ENCODE assay signal across 8 cellular contexts in the genomic region with DNA sequence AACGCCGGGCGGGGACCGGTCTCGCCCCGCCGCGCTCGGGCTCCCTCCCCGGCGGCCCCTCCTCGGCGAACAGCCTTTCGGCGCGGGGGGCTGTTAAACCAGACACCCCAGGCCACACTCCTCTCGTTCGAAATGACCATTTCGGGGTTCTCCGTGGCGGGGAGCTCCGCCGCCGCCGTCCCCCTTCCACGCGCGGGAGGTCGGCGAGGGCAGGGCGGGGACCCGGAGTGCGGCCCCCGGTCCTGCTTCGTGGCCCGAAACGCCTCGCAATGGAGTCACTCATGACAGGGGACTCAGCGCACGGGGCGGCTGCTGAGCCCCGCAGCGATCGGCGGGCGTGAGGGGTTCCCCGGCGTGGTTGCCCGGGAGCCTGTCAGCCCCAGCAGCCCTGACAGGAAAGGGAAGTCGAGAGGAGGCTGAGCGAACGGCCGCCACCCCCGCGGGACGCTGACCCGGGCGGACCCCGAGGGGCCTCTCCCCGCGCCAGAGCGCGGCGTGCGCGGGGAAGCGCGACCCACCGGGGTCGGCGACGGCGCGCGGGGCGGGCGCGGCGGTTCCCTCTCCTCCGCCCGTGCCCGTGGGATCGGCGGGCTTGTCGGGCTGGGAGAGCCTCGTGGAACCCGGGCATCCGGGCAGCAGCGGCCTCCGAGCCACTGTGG. TPM values are rescaled to one million over a fixed set of nuclear protein-coding genes. Genes with fewer than 3 reads are reported as not detected.
A peak's percentile ranks its signal among the peaks of the same experiment; 100 is the strongest.
DNase-seq lines count a peak whose midpoint lies in the region; ATAC-seq and TF ChIP-seq lines count a peak whose summit lies in the region.

No MANE protein-coding gene starts in this region.

- no peak overlapping the region for H2BK120ac ChIP-seq in mesendoderm (ENCODE audit: low read depth, low read length)

- H2BK15ac ChIP-seq in mesendoderm (replicated peaks; ENCODE audit: low read depth) = no peak overlapping the region

- H4K20me1 ChIP-seq in DND-41 (ENCODE audit: insufficient read depth, low read length) = peaks cover 5% of the 10 kb centered on the region; the same call in 1 of the 2 replicates

- no peak for TF ChIP-seq CTCF in DND-41 (IDR thresholded peaks at IDR 0.05; ENCODE audit: borderline replicate concordance, extremely low read depth, low read length, poor library complexity, severe bottlenecking)
- TF ChIP-seq CTCF in colonic mucosa (IDR thresholded peaks at IDR 0.05) = no peak

- H3K4me2 ChIP-seq in DND-41 (ENCODE audit: insufficient read depth, low read length) = peak overlapping the region; percentile 94
- peak overlapping the region; percentile 71 for H3K4me2 ChIP-seq in mesendoderm (ENCODE audit: low read length)

- DNase-seq in DND-41 (peak; percentile 54), HT-29 (ENCODE audit: low spot score) (peak; percentile 42), UCSD-AML1 (lab: John Stamatoyannopoulos, UW; ENCODE audit: unreplicated experiment) (peak; percentile 53), colonic mucosa (no peak), mesendoderm (no peak)
- DNase-seq in effector CD8-positive, alpha-beta T cell (lab: John Stamatoyannopoulos, UW) = no peak

- no peak overlapping the region for H3K23ac ChIP-seq in mesendoderm (ENCODE audit: low read length)

- H3K9me3 ChIP-seq in DND-41 (ENCODE audit: insufficient read depth, low read length, severe bottlenecking) (no peaks in the 10 kb centered on the region), colonic mucosa (no peaks in the 10 kb centered on the region), stomach smooth muscle (ENCODE audit: control insufficient read depth in 2 of 2, low read length in 2 of 2) (no peaks in the 10 kb centered on the region)

- H3K4me3 ChIP-seq in DND-41 (ENCODE audit: low read depth in 1 of 2, low read length in 2 of 2) (peak overlapping the region; percentile 60 to 77), colonic mucosa (peak overlapping the region; percentile 78), mesendoderm (ENCODE audit: low read length) (peak overlapping the region; percentile 13), stomach smooth muscle (ENCODE audit: low read length in 2 of 2) (peak overlapping the region; percentile 67 to 81)

- H3K27ac ChIP-seq in DND-41 (ENCODE audit: low read length) (peak overlapping the region; percentile 55), colonic mucosa (peak overlapping the region; percentile 82), mesendoderm (ENCODE audit: low read depth, low read length) (no peak overlapping the region), stomach smooth muscle (ENCODE audit: low read length) (no peak overlapping the region)

- H4K8ac ChIP-seq in mesendoderm (ENCODE audit: low read depth, low read length) = no peak overlapping the region

- H3K9ac ChIP-seq in DND-41 (ENCODE audit: low read depth, low read length) (peak overlapping the region; percentile 86), colonic mucosa (ENCODE audit: low read depth in 2 of 2, low read length in 2 of 2) (peak overlapping the region; percentile 79 to 94), mesendoderm (ENCODE audit: low read length) (peak overlapping the region; percentile 60), stomach smooth muscle (ENCODE audit: low read length in 2 of 2) (peak overlapping the region; percentile 55 to 58)

- H3K4ac ChIP-seq in mesendoderm (ENCODE audit: low read depth, low read length) = no peak overlapping the region

- H2AFZ ChIP-seq in DND-41 (ENCODE audit: low read depth, low read length) = peak overlapping the region; percentile 90

- intact Hi-C loops in colonic mucosa (cut with DNase I) = loop anchor here (2.0 kb wide), 1 partner anchor 130 kb away; no protein-coding TSS in a partner anchor

- H3K79me2 ChIP-seq in DND-41 (ENCODE audit: insufficient read depth, low read length) (no peaks in the 10 kb centered on the region; the same call in 1 of the 2 replicates), mesendoderm (ENCODE audit: control insufficient read depth, insufficient read depth, low read length) (no peaks in the 10 kb centered on the region)

- H4K5ac ChIP-seq in mesendoderm (ENCODE audit: low read length) = no peak overlapping the region

- no CpG with 5 or more reads among the region's 90 CpGs for WGBS in mesendoderm (ENCODE audit: extremely low coverage, insufficient coverage, low lambda C conversion rate)

- ATAC-seq in DND-41 (ENCODE audit: insufficient read depth, low read depth) (peak; percentile 49), GM21367 (IDR thresholded peaks at IDR 0.05; ENCODE audit: unreplicated experiment) (peak; percentile 39)

- H3K18ac ChIP-seq in mesendoderm (ENCODE audit: low read length) = no peak overlapping the region

- H3K27me3 ChIP-seq in DND-41 (ENCODE audit: insufficient read depth, low read length, poor library complexity) (no peaks in the 10 kb centered on the region), colonic mucosa (no peaks in the 10 kb centered on the region), mesendoderm (ENCODE audit: insufficient read depth, low read length, poor library complexity) (peaks cover 38% of the 10 kb centered on the region), stomach smooth muscle (ENCODE audit: control insufficient read depth in 1 of 2, insufficient read depth in 2 of 2, low read length in 2 of 2) (no peaks in the 10 kb centered on the region)

- peak overlapping the region; percentile 79 for H3K56ac ChIP-seq in mesendoderm (ENCODE audit: low read length)

- peaks cover 27% of the 10 kb centered on the region for H3K4me1 ChIP-seq in DND-41 (ENCODE audit: insufficient read depth, low read length)
- H3K4me1 ChIP-seq in colonic mucosa = peaks cover 9% of the 10 kb centered on the region
- no peaks in the 10 kb centered on the region for H3K4me1 ChIP-seq in mesendoderm (ENCODE audit: control insufficient read depth, low read depth, low read length)
- peaks cover 20% of the 10 kb centered on the region for H3K4me1 ChIP-seq in stomach smooth muscle (ENCODE audit: control insufficient read depth, insufficient read depth, low read length)

- H2BK5ac ChIP-seq in mesendoderm (ENCODE audit: low read length) = no peak overlapping the region

- no peaks in the 10 kb centered on the region for H3K79me1 ChIP-seq in mesendoderm (ENCODE audit: low read length)

- H3K36me3 ChIP-seq in DND-41 (ENCODE audit: insufficient read depth, low read length) (peaks cover 17% of the 10 kb centered on the region; the same call in 1 of the 2 replicates), colonic mucosa (no peaks in the 10 kb centered on the region), mesendoderm (ENCODE audit: control insufficient read depth, insufficient read depth, low read length) (no peaks in the 10 kb centered on the region), stomach smooth muscle (ENCODE audit: control insufficient read depth in 2 of 2, insufficient read depth in 2 of 2, low read length in 2 of 2) (peaks cover 0 to 3% of the 10 kb centered on the region in 2 donors)

- H2AK5ac ChIP-seq in mesendoderm (ENCODE audit: low read length) = no peak overlapping the region

RNA-seq across cellular contexts. Expression of a gene that starts 0.5 kb away (rescaled TPM):
- 7.3 and 10.1 TPM in 2 replicates for total RNA-seq in HT-29 (2014; rRNA removed; shearing (Covaris generic))
- total RNA-seq in colonic mucosa = 100 to 1,000 TPM in 1 of 2 donors, 10 to 100 TPM in 1; 63.7 to 126 TPM
- 0.03 TPM for polyA plus RNA-seq in mesendoderm (2013, experiment 1 of 2)
- polyA plus RNA-seq in mesendoderm (2013, experiment 2 of 2) = 0.01 TPM

RNA-seq across cellular contexts. Expression of a gene that starts 26.8 kb away (rescaled TPM):
- total RNA-seq in HT-29 (2014; rRNA removed; shearing (Covaris generic)) = 46.7 and 67.1 TPM in 2 replicates
- 10 to 100 TPM; 61.8 to 92.8 TPM for total RNA-seq in colonic mucosa
- polyA plus RNA-seq in mesendoderm (2013, experiment 1 of 2) = 66.1 TPM
- polyA plus RNA-seq in mesendoderm (2013, experiment 2 of 2) = 65.5 TPM

Comparison
In these comparisons a context has a peak if more than half of its experiments do, and no peak if none do; other contexts are left out.
1. DNase-seq: peak in DND-41 (single experiment), HT-29 (single experiment) and UCSD-AML1 (single experiment); none in colonic mucosa (single experiment), mesendoderm (single experiment) and effector CD8-positive, alpha-beta T cell (single experiment).
2. H3K27ac ChIP-seq: peak in DND-41 (single experiment) and colonic mucosa (single experiment); none in mesendoderm (single experiment) and stomach smooth muscle (single experiment).
3. H3K4me3 ChIP-seq: peak in every context shown above with its lines; median percentile 78 in colonic mucosa; 74 in stomach smooth muscle; 68 in DND-41; 13 in mesendoderm.
4. Peak in every context shown above with its lines, with median percentiles within 50 percentile points of each other: H3K9ac ChIP-seq.